31 cellular contexts compared by ENCODE assay signal in the genomic region with DNA sequence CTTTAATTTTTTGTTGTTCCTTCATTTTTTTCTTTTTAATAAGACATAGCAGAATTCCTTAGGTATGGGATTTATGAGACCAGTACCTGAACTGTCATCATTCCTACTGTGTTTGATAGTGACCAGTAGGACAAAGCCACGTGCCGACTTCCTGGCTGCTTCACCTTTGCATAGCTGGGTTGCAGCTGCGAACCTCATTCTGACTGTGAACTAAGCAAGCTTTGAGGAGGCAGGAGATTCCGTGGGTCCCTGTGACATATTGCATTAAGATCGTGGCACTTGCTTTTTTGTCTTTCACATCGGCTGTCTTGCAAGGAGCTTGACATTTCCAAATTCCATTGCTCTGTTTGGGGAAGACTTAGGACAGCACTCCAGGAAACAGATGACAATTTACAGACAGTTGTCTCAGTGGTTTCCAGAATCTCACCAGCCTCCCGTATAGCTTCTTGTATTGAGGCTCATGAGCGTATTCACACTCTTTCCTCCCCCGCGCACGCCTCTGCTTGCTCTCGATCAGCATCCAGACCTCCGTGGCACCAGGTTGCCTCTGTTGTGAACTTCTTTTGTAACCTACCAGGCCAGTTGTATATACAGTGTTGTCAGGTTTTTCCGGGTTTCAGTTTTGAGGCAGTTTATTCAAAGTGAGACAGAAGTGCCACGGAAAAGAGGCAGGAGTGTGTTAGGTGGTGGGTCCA.
"Had no signal": no experiment of that assay in that cellular context is flagged by ENCODE, and none has a peak within 500 bp of the region (broad histone marks: within the 10 kb centered on the region; RNA-seq: fewer than 3 reads in every experiment).

No MANE protein-coding gene starts in this region.

- DNase-seq: activated B cell treated with CpG ODN at 0.5 μM for 24 hours; activated CD4-positive, alpha-beta memory T cell treated with anti-CD3 and anti-CD28 coated beads, Interleukin-2, amount 10 ng/mL, durations not matched to agents 7 days and 5 days; activated CD4-positive, alpha-beta T cell treated with anti-CD3 and anti-CD28 coated beads for 1 hour; activated CD4-positive, alpha-beta T cell treated with anti-CD3 and anti-CD28 coated beads for 4 hours; activated CD4-positive, alpha-beta T cell treated with anti-CD3 and anti-CD28 coated beads, Interleukin-2, amount 10 ng/mL, durations not matched to agents 7 days and 5 days; activated CD4-positive, alpha-beta T cell treated with anti-CD3 and anti-CD28 coated beads, Interleukin-2, amount 50 U/mL, for 4 hours; activated CD8-positive, alpha-beta memory T cell treated with anti-CD3 and anti-CD28 coated beads, Interleukin-2, amount 50 U/mL, for 48 hours; activated effector memory CD4-positive, alpha-beta T cell treated with Interleukin-2 at 50 U/mL for 16 hours; activated gamma-delta T cell treated with Interleukin-2 at 50 U/mL for 16 hours; activated naive CD4-positive, alpha-beta T cell treated with anti-CD3 and anti-CD28 coated beads, Interleukin-2, amount 50 U/mL, for 16 hours; activated naive CD4-positive, alpha-beta T cell treated with Interleukin-2 at 50 U/mL for 16 hours; activated T-cell treated with anti-CD3 and anti-CD28 coated beads for 4 hours; activated T-cell treated with anti-CD3 and anti-CD28 coated beads, Interleukin-2, amount 50 U/mL, for 24 hours; activated T-cell treated with anti-CD3 and anti-CD28 coated beads, Interleukin-2, amount 50 U/mL, for 72 hours; amniotic stem cell; anterior cingulate cortex; brain microvascular endothelial cell; cortex of kidney; dermis blood vessel endothelial cell; effector CD4-positive, alpha-beta T cell; effector memory CD8-positive, alpha-beta T cell; esophagus squamous epithelium; foreskin melanocyte; T-helper 1 cell; T-helper 17 cell; T1000; WERI-Rb-1 had no signal

- H3K36me3 Mint-ChIP-seq: activated naive CD8-positive, alpha-beta T cell had no signal

- H3K4me3 Mint-ChIP-seq: activated B cell treated with CpG ODN at 0.5 μM for 24 hours; activated CD4-positive, alpha-beta memory T cell treated with anti-CD3 and anti-CD28 coated beads, Interleukin-2, amount 10 ng/mL, durations not matched to agents 7 days and 5 days; activated CD4-positive, alpha-beta T cell treated with anti-CD3 and anti-CD28 coated beads, Interleukin-2, amount 10 ng/mL, durations not matched to agents 7 days and 5 days; activated naive CD8-positive, alpha-beta T cell; activated T-cell treated with anti-CD3 and anti-CD28 coated beads, Interleukin-2, amount 50 U/mL, for 24 hours; activated T-cell treated with anti-CD3 and anti-CD28 coated beads, Interleukin-2, amount 50 U/mL, for 72 hours; central memory CD8-positive, alpha-beta T cell; effector memory CD8-positive, alpha-beta T cell; T-helper 17 cell; T-helper 2 cell treated with Interferon-gamma antibody and Interleukin-4, amounts not matched to agents 5 μg/mL and 100 μg/mL, for 36 hours had no signal

- H3K27ac Mint-ChIP-seq: activated B cell treated with CpG ODN at 0.5 μM for 24 hours; activated CD4-positive, alpha-beta memory T cell treated with anti-CD3 and anti-CD28 coated beads, Interleukin-2, amount 10 ng/mL, durations not matched to agents 7 days and 5 days; activated CD4-positive, alpha-beta T cell treated with anti-CD3 and anti-CD28 coated beads, Interleukin-2, amount 10 ng/mL, durations not matched to agents 7 days and 5 days; activated naive CD8-positive, alpha-beta T cell; activated T-cell treated with anti-CD3 and anti-CD28 coated beads, Interleukin-2, amount 50 U/mL, for 24 hours; activated T-cell treated with anti-CD3 and anti-CD28 coated beads, Interleukin-2, amount 50 U/mL, for 72 hours; effector memory CD8-positive, alpha-beta T cell; T-helper 17 cell; T-helper 2 cell treated with Interferon-gamma antibody and Interleukin-4, amounts not matched to agents 5 μg/mL and 100 μg/mL, for 36 hours had no signal

- H3K27me3 Mint-ChIP-seq: activated B cell treated with CpG ODN at 0.5 μM for 24 hours had no signal

- ATAC-seq: activated T-cell treated with anti-CD3 and anti-CD28 coated beads, Interleukin-2, amount 50 U/mL, for 72 hours; effector memory CD8-positive, alpha-beta T cell; gastroesophageal sphincter; T-helper 17 cell had no signal

- H3K9me3 Mint-ChIP-seq: activated B cell treated with CpG ODN at 0.5 μM for 24 hours; activated CD4-positive, alpha-beta memory T cell treated with anti-CD3 and anti-CD28 coated beads, Interleukin-2, amount 10 ng/mL, durations not matched to agents 7 days and 5 days; activated CD4-positive, alpha-beta T cell treated with anti-CD3 and anti-CD28 coated beads, Interleukin-2, amount 10 ng/mL, durations not matched to agents 7 days and 5 days; activated T-cell treated with anti-CD3 and anti-CD28 coated beads, Interleukin-2, amount 50 U/mL, for 24 hours; activated T-cell treated with anti-CD3 and anti-CD28 coated beads, Interleukin-2, amount 50 U/mL, for 72 hours; central memory CD8-positive, alpha-beta T cell; effector memory CD8-positive, alpha-beta T cell; T-helper 2 cell treated with Interferon-gamma antibody and Interleukin-4, amounts not matched to agents 5 μg/mL and 100 μg/mL, for 36 hours had no signal
